Comparison of ENCODE assay signal across 8 cellular contexts in the genomic region with DNA sequence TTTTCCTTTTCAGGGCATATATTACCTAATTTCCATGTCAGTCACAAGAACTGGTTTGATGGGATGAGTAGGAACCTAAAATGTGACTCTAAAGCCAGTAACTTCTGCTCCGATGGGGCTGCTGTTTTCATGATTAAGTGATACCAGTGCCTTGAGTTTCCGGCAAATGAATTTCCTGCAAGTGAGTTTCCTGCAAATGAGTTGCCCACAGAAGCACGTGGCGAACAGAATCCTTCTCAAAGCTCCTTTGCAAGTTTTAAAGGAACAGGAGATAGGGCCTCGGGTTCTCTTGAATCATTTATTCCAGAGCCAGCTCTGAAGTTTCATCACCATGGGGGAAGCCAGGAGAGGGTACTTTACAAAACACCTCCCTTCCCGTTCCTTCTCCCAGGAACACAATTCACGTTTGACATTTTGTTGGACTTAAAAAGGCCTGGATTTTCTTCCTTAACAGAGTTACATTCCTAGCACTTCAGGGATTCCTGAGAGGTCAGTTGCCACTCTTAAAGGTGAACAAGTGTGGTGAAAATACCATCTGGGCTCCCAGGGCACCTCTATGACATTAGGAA. TPM values are rescaled to one million over a fixed set of nuclear protein-coding genes. Genes with fewer than 3 reads are reported as not detected.
DNase-seq lines count a peak whose midpoint lies in the region; TF ChIP-seq lines count a peak whose summit lies in the region.

No MANE protein-coding gene starts in this region.

- no peaks in the 10 kb centered on the region for H3K36me3 ChIP-seq in suprapubic skin

- H3K4me3 Mint-ChIP-seq in activated naive CD8-positive, alpha-beta T cell treated with anti-CD3 and anti-CD28 coated beads for 36 hours: peak overlapping the region; percentile 73

- TF ChIP-seq CTCF in suprapubic skin (IDR thresholded peaks at IDR 0.05): no peak

- H3K9me3 ChIP-seq in suprapubic skin: no peaks in the 10 kb centered on the region

- WGBS in suprapubic skin: 15% methylated on average over 7 of the region's 7 CpGs

- no peak overlapping the region for H3K4me3 ChIP-seq in suprapubic skin

- H3K27me3 ChIP-seq in suprapubic skin: no peaks in the 10 kb centered on the region

- peaks cover 45% of the 10 kb centered on the region for H3K4me1 ChIP-seq in suprapubic skin

- H3K27ac Mint-ChIP-seq in activated naive CD8-positive, alpha-beta T cell treated with anti-CD3 and anti-CD28 coated beads for 36 hours: peak overlapping the region; percentile 94

- H3K27me3 Mint-ChIP-seq in activated naive CD8-positive, alpha-beta T cell treated with anti-CD3 and anti-CD28 coated beads for 36 hours: no peaks in the 10 kb centered on the region

- H3K4me1 Mint-ChIP-seq in activated naive CD8-positive, alpha-beta T cell treated with anti-CD3 and anti-CD28 coated beads for 36 hours: peaks cover 44% of the 10 kb centered on the region

- peak; percentile 73 for DNase-seq in activated effector memory CD4-positive, alpha-beta T cell treated with anti-CD3 and anti-CD28 coated beads, Interleukin-2, amount 50 U/mL, for 16 hours
- no peak for DNase-seq in activated effector memory CD4-positive, alpha-beta T cell treated with Interleukin-2 at 50 U/mL for 16 hours
- peak; percentile 33 for DNase-seq in activated naive CD8-positive, alpha-beta T cell treated with anti-CD3 and anti-CD28 coated beads for 36 hours
- peak; percentile 41 for DNase-seq in left kidney (ENCODE audit: low read depth, low spot score)
- DNase-seq in suprapubic skin (ENCODE audit: low spot score in 2 of 2): no peak
- DNase-seq in NCI-H2029 (lab: John Stamatoyannopoulos, UW): no peak
- DNase-seq in HPDE6-E6E7 (ENCODE audit: extremely low spot score): no peak
- no peak for DNase-seq in H4 (ENCODE audit: low spot score)

- H3K36me3 Mint-ChIP-seq in activated naive CD8-positive, alpha-beta T cell treated with anti-CD3 and anti-CD28 coated beads for 36 hours: peaks cover 19% of the 10 kb centered on the region

- no peak for TF ChIP-seq EP300 in suprapubic skin (IDR thresholded peaks at IDR 0.05)

- peak overlapping the region; percentile 66 for H3K27ac ChIP-seq in suprapubic skin

- no peaks in the 10 kb centered on the region for H3K9me3 Mint-ChIP-seq in activated naive CD8-positive, alpha-beta T cell treated with anti-CD3 and anti-CD28 coated beads for 36 hours

- no peak for TF ChIP-seq POLR2A in suprapubic skin (IDR thresholded peaks at IDR 0.05)

RNA-seq across cellular contexts. Expression of a gene that starts 2.2 kb away (rescaled TPM):
- 10 to 100 TPM; 46.2 to 48.3 TPM for total RNA-seq in activated naive CD8-positive, alpha-beta T cell treated with anti-CD3 and anti-CD28 coated beads for 36 hours
- 10 to 100 TPM; 24.6 to 36.6 (median 29.1) TPM for total RNA-seq in suprapubic skin
- total RNA-seq in H4 (2014; rRNA removed; shearing (Covaris generic)): 3.6 and 3.7 TPM in 2 replicates

RNA-seq across cellular contexts. Expression of a gene that starts 28.6 kb away (rescaled TPM):
- 10 to 100 TPM; 11.0 to 13.6 TPM for total RNA-seq in activated naive CD8-positive, alpha-beta T cell treated with anti-CD3 and anti-CD28 coated beads for 36 hours
- total RNA-seq in suprapubic skin: 10 to 100 TPM; 18.9 to 46.4 (median 28.4) TPM
- total RNA-seq in H4 (2014; rRNA removed; shearing (Covaris generic)): 50.1 and 62.3 TPM in 2 replicates

Comparison
In these comparisons a context has a peak if more than half of its experiments do, and no peak if none do; other contexts are left out.
1. DNase-seq: peak in activated effector memory CD4-positive, alpha-beta T cell treated with anti-CD3 and anti-CD28 coated beads, Interleukin-2, amount 50 U/mL, for 16 hours (single experiment), activated naive CD8-positive, alpha-beta T cell treated with anti-CD3 and anti-CD28 coated beads for 36 hours (single experiment) and left kidney (single experiment); none in activated effector memory CD4-positive, alpha-beta T cell treated with Interleukin-2 at 50 U/mL for 16 hours (single experiment), suprapubic skin (0 of 2), NCI-H2029 (single experiment), HPDE6-E6E7 (single experiment) and H4 (single experiment).